Comparison of ENCODE assay signal across 8 cellular contexts in genomic region chr4:48003568-48003967, GRCh38. TPM values are rescaled to one million over a fixed set of nuclear protein-coding genes. Genes with fewer than 3 reads are reported as not detected.
DNase-seq lines count a peak whose midpoint lies in the region; ATAC-seq, FAIRE-seq and TF ChIP-seq lines count a peak whose summit lies in the region.
"Not testable (repeated sequence)": the region's sequence is repeated elsewhere in the genome, so short reads cannot be mapped to it uniquely, and the experiment has no call there.

No MANE protein-coding gene starts in this region.

- TF ChIP-seq RAD21 in K562 (CRISPR knock-in tag; conservative IDR thresholded peaks at IDR 0.05 in 1 of 2, IDR thresholded peaks at IDR 0.05 in 1 of 2) = peak; percentile 39 to 63

- DNase-seq in DMS 273 (lab: John Stamatoyannopoulos, UW; ENCODE audit: unreplicated experiment) (peak; percentile 32), KBM-7 (peak; percentile 41), K562 (ENCODE audit: extremely low read depth in 1 of 4, low spot score in 3 of 4) (peak in 1 of 4 experiments; percentile 23), Right ventricle myocardium inferior (ENCODE audit: missing footprints) (peak; percentile 71)
- DNase-seq in activated CD4-positive, alpha-beta T cell treated with anti-CD3 and anti-CD28 coated beads, Interleukin-2, amount 50 U/mL, for 24 hours (ENCODE audit: low read depth in 1 of 2, low spot score in 1 of 2) = peak; percentile 6 to 9
- not testable (repeated sequence) for DNase-seq in osteoblast (ENCODE audit: insufficient read length, low spot score, missing footprints); suprapubic skin (ENCODE audit: low spot score in 2 of 2)

- not testable (repeated sequence) for H3K9me2 ChIP-seq in OCI-LY1 (ENCODE audit: low read depth, low read length)

- not testable (repeated sequence) for H3K4me2 ChIP-seq in OCI-LY1 (ENCODE audit: low read length); K562 (ENCODE audit: insufficient read depth, low read length); osteoblast (ENCODE audit: insufficient read depth, low read length)

- H3K4me3 ChIP-seq in OCI-LY1 (ENCODE audit: low read depth, low read length, poor library complexity, severe bottlenecking); K562; osteoblast (ENCODE audit: insufficient read depth, low read length); suprapubic skin: not testable (repeated sequence)

- CTCF ChIA-PET in K562 (lab: Yijun Ruan, JAX; ENCODE audit: low intra/inter-chr PET ratio) = interaction anchor here (1.2 to 2.6 kb wide), 2 partner anchors 83 to 138 kb away, joined by 4 to 6 read pairs; no protein-coding TSS in a partner anchor

- not testable (repeated sequence) for TF ChIP-seq POLR2A in K562 (conservative IDR thresholded peaks at IDR 0.05); suprapubic skin (IDR thresholded peaks at IDR 0.05)

- not testable (repeated sequence) for H3K79me2 ChIP-seq in OCI-LY1 (ENCODE audit: insufficient read depth, low read length); K562 (ENCODE audit: control insufficient read depth, insufficient read depth, low read length); osteoblast (ENCODE audit: insufficient read depth, low read length)

- H4K20me1 ChIP-seq in OCI-LY1 (ENCODE audit: insufficient read depth, low read length); K562 (replicated peaks; ENCODE audit: control insufficient read depth, insufficient read depth, low read length); osteoblast (ENCODE audit: insufficient read depth, low read length): not testable (repeated sequence)

- not testable (repeated sequence) for H3K4me1 ChIP-seq in OCI-LY1 (ENCODE audit: insufficient read depth, low read length, severe bottlenecking); K562 (replicated peaks in 1 of 2; ENCODE audit: control insufficient read depth in 2 of 2, insufficient read depth in 2 of 2, low read length in 2 of 2); osteoblast (ENCODE audit: insufficient read depth, low read length); suprapubic skin

- not testable (repeated sequence) for H3K36me3 ChIP-seq in OCI-LY1 (ENCODE audit: insufficient read depth, low read length); K562 (ENCODE audit: control insufficient read depth, insufficient read depth, low read length); osteoblast (ENCODE audit: insufficient read depth, low read length); suprapubic skin

- intact Hi-C loops in K562 (cut with micrococcal nuclease) = loop anchor here (2.0 kb wide), 1 partner anchor 83 kb away; no protein-coding TSS in a partner anchor
- intact Hi-C loops in Right ventricle myocardium inferior (cut with DNase I) = not testable (repeated sequence)

- H3K9me3 ChIP-seq in OCI-LY1 (ENCODE audit: low read length); K562 (replicated peaks; ENCODE audit: control insufficient read depth, insufficient read depth, low read depth, low read length); osteoblast (ENCODE audit: low read depth, low read length): not testable (repeated sequence)
- peaks cover 17% of the 10 kb centered on the region for H3K9me3 ChIP-seq in suprapubic skin

- H2AFZ ChIP-seq in OCI-LY1 (ENCODE audit: low read length); K562 (ENCODE audit: low read depth, low read length); osteoblast (ENCODE audit: low read length): not testable (repeated sequence)

- not testable (repeated sequence) for H3K27ac ChIP-seq in OCI-LY1 (ENCODE audit: low read depth, low read length, poor library complexity, severe bottlenecking); K562 (ENCODE audit: extremely low read depth, low read depth, low read length); osteoblast (ENCODE audit: low read depth, low read length); suprapubic skin

- in situ Hi-C loops in KBM-7 (cut with MboI; ENCODE audit: low pct_unique_long_range_greater_than_20kb, low sequenced_read_pairs); K562 (cut with MboI): not testable (repeated sequence)

- not testable (repeated sequence) for ATAC-seq in K562, Right ventricle myocardium inferior

- H3K9me1 ChIP-seq in K562 (ENCODE audit: control insufficient read depth, insufficient read depth, low read length) = not testable (repeated sequence)

- H3K9ac ChIP-seq in OCI-LY1 (ENCODE audit: low read length); K562 (ENCODE audit: insufficient read depth in 1 of 2, low read depth in 2 of 2, low read length in 2 of 2): not testable (repeated sequence)

- not testable (repeated sequence) for TF ChIP-seq EP300 in K562 (IDR thresholded peaks at IDR 0.05; ENCODE audit: low read length); suprapubic skin (IDR thresholded peaks at IDR 0.05)

- TF ChIP-seq CTCF in OCI-LY1 (IDR thresholded peaks at IDR 0.05; ENCODE audit: low read length) (peak; percentile 47; the same call in 1 of the 2 replicates), K562 (IDR thresholded peaks at IDR 0.05 in 2 of 3, conservative IDR thresholded peaks at IDR 0.05 in 1 of 3; ENCODE audit: insufficient read depth in 2 of 3, low read depth in 1 of 3, low read length in 3 of 3) (peak; percentile 40 to 51 (median 49); a peak in 4 of 6 replicates), osteoblast (IDR thresholded peaks at IDR 0.05; ENCODE audit: extremely low read depth, low read depth, low read length) (peak; percentile 38), suprapubic skin (IDR thresholded peaks at IDR 0.05) (peak; percentile 18 to 19)

- 10% methylated on average over 2 of the region's 2 CpGs for WGBS in K562 (ENCODE audit: insufficient coverage, low coverage, missing lambda C conversion rate)
- WGBS in suprapubic skin = 55% methylated on average over 2 of the region's 2 CpGs

- H3F3A ChIP-seq in OCI-LY1 (ENCODE audit: insufficient read depth, low read length) = not testable (repeated sequence)

- BruUV-seq in K562 (replicated peaks; lab: Mats Ljungman, UMichigan) = not testable (repeated sequence)

- FAIRE-seq in K562 (lab: Jason Lieb, UNC) = not testable (repeated sequence)

- H3K27me3 ChIP-seq in OCI-LY1 (ENCODE audit: insufficient read depth, low read length); K562 (ENCODE audit: control insufficient read depth in 2 of 2, insufficient read depth in 2 of 2, low read length in 2 of 2); osteoblast (ENCODE audit: insufficient read depth, low read length); suprapubic skin: not testable (repeated sequence)

- POLR2A ChIA-PET in K562 (lab: Yijun Ruan, JAX) = interaction anchor here (0.5 to 1.0 kb wide), 4 partner anchors 12 to 418 kb away, joined by 3 read pairs; no protein-coding TSS in a partner anchor

RNA-seq across cellular contexts. Expression of gene CNGA1, which starts 12.9 kb away (rescaled TPM):
- not detected in 2 replicates for total RNA-seq in K562 (2011; cell fraction: chromatin; rRNA removed; ENCODE audit: low replicate concordance)
- total RNA-seq in K562 (2011; cell fraction: nucleolus; rRNA removed) = not detected in 2 replicates
- 0.23 TPM in 1 of 2 replicates, not detected in the other for total RNA-seq in K562 (2011; cell fraction: nucleoplasm; rRNA removed)
- not detected in 2 replicates for total RNA-seq in K562 (2014; rRNA removed)
- 0.06 TPM in 1 of 2 replicates, not detected in the other for total RNA-seq in K562 (2014; rRNA removed; fragmentation: Illumina TruSeq; extraction: Trizol)
- total RNA-seq in K562 (2015; rRNA removed; fragmentation: Illumina TruSeq; extraction: Trizol) = not detected in 2 replicates
- 0.29 TPM in 1 of 2 replicates, not detected in the other for total RNA-seq in K562 (2021)
- polyA plus RNA-seq in K562 (2011; rRNA removed) = 0.03 and 0.05 TPM in 2 replicates
- polyA plus RNA-seq in K562 (2011; cell fraction: cytosol; rRNA removed) = not detected in 2 replicates
- polyA plus RNA-seq in K562 (2011; cell fraction: nucleus; rRNA removed) = 0.27 TPM in 2 replicates
- polyA plus RNA-seq in K562 (2012) = 0.04 and 0.10 TPM in 2 replicates
- polyA plus RNA-seq in K562 (2014; fragmentation: Illumina TruSeq; extraction: Trizol) = 0.04 TPM in 1 of 2 replicates, not detected in the other
- not detected for polyA plus RNA-seq in K562 (2014; fragmentation: Nextera tagmentation; extraction: Ambion mirVana)
- polyA plus RNA-seq in K562 (2014; rRNA removed) = 0.04 TPM in 1 of 2 replicates, not detected in the other
- polyA minus RNA-seq in K562 (2011; rRNA and poly(A)+ RNA removed) = 0.09 TPM in 1 of 2 replicates, not detected in the other
- not detected in 2 replicates for polyA minus RNA-seq in K562 (2011; cell fraction: cytosol; rRNA and poly(A)+ RNA removed)
- polyA minus RNA-seq in K562 (2011; cell fraction: nucleus; rRNA and poly(A)+ RNA removed) = not detected in 2 replicates
- total RNA-seq in Right ventricle myocardium inferior = not detected
- not detected in 2 replicates for total RNA-seq in osteoblast
- total RNA-seq in suprapubic skin = 10 to 100 TPM in 1 of 4 donors, 1 to 10 TPM in 3; 1.7 to 12.5 (median 5.5) TPM

RNA-seq across cellular contexts. Expression of gene NIPAL1, which starts 13.0 kb away (rescaled TPM):
- 1.2 and 1.4 TPM in 2 replicates for total RNA-seq in K562 (2011; cell fraction: chromatin; rRNA removed; ENCODE audit: low replicate concordance)
- 1.1 and 1.3 TPM in 2 replicates for total RNA-seq in K562 (2011; cell fraction: nucleolus; rRNA removed)
- 0.53 and 0.73 TPM in 2 replicates for total RNA-seq in K562 (2011; cell fraction: nucleoplasm; rRNA removed)
- total RNA-seq in K562 (2014; rRNA removed) (0.27 and 0.98 TPM in 2 replicates), K562 (2014; rRNA removed; fragmentation: Illumina TruSeq; extraction: Trizol) (0.11 and 0.22 TPM in 2 replicates), K562 (2015; rRNA removed; fragmentation: Illumina TruSeq; extraction: Trizol) (0.25 and 0.68 TPM in 2 replicates), K562 (2021) (0.20 and 0.72 TPM in 2 replicates), Right ventricle myocardium inferior (0.70 TPM), osteoblast (under 0.01 and 0.29 TPM in 2 replicates), suprapubic skin (10 to 100 TPM; 19.2 to 55.6 (median 27.2) TPM)
- polyA plus RNA-seq in K562 (2011; rRNA removed) (0.30 and 0.43 TPM in 2 replicates), K562 (2014; fragmentation: Illumina TruSeq; extraction: Trizol) (0.28 and 0.54 TPM in 2 replicates), K562 (2014; fragmentation: Nextera tagmentation; extraction: Ambion mirVana) (under 1 TPM; 0.03 to 0.17 TPM), K562 (2014; rRNA removed) (0.16 and 0.38 TPM in 2 replicates)
- polyA plus RNA-seq in K562 (2011; cell fraction: cytosol; rRNA removed) = 0.03 and 0.19 TPM in 2 replicates
- 0.58 and 0.75 TPM in 2 replicates for polyA plus RNA-seq in K562 (2011; cell fraction: nucleus; rRNA removed)
- 0.51 and 1.2 TPM in 2 replicates for polyA plus RNA-seq in K562 (2012)
- 0.39 and 0.42 TPM in 2 replicates for polyA minus RNA-seq in K562 (2011; rRNA and poly(A)+ RNA removed)
- polyA minus RNA-seq in K562 (2011; cell fraction: cytosol; rRNA and poly(A)+ RNA removed) = not detected in 2 replicates
- 1.1 and 1.2 TPM in 2 replicates for polyA minus RNA-seq in K562 (2011; cell fraction: nucleus; rRNA and poly(A)+ RNA removed)

Comparison
In these comparisons a context has a peak if more than half of its experiments do, and no peak if none do; other contexts are left out.
1. RNA of gene NIPAL1, which starts 13.0 kb away (total RNA-seq): 19.2 to 55.6 TPM in suprapubic skin; 0.70 TPM in Right ventricle myocardium inferior (single experiment), 0.11 to 1.4 TPM in K562 and under 0.01 to 0.29 TPM in osteoblast; every median in the first group is over 4 times any median in the second.
2. Peak in every context shown above with its lines, with median percentiles within 50 percentile points of each other: CTCF ChIP-seq.